20 cellular contexts compared by ENCODE assay signal in the genomic region with DNA sequence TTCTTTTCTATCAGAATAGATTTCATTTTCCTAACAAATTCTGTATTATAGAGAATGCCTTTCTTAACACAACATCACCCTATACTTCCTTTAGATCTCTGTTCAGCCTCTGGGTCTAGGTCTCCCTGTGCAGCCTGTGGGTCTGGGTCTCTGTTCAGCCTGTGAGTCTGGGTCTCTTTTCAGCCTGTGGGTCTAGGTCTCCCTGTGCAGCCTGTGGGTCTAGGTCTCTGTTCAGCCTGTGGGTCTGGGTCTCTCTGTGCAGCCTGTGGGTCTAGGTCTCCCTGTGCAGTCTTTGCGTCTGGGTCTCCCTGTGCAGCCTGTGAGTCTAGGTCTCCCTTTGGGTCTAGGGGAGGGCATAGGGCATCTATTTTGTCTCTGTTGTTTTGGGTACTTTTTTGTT.
"Had no signal": no experiment of that assay in that cellular context is flagged by ENCODE, and none has a peak within 500 bp of the region (broad histone marks: within the 10 kb centered on the region; RNA-seq: fewer than 3 reads in every experiment).

No MANE protein-coding gene starts in this region.

- DNase-seq: activated CD4-positive, alpha-beta T cell treated with anti-CD3 and anti-CD28 coated beads, Interleukin-2, amount 50 U/mL, for 4 hours; activated effector memory CD4-positive, alpha-beta T cell treated with anti-CD3 and anti-CD28 coated beads, Interleukin-2, amount 50 U/mL, for 16 hours; activated naive CD4-positive, alpha-beta T cell treated with anti-CD3 and anti-CD28 coated beads, Interleukin-2, amount 10 ng/mL, durations not matched to agents 7 days and 5 days; activated naive CD8-positive, alpha-beta T cell treated with anti-CD3 and anti-CD28 coated beads, Interleukin-2, amount 50 U/mL, for 24 hours; anterior cingulate cortex; endodermal cell; hippocampal formation; kidney glomerular epithelial cell; pancreas; stimulated activated CD4-positive, alpha-beta T cell treated with anti-CD3 and anti-CD28 coated beads, Interleukin-1b, Interleukin-23, amount 100 ng/mL, for 48 hours; T1000; transverse colon; uterus had no signal

- H3K4me3 ChIP-seq: coronary artery, pancreas, right lobe of liver, skin epidermis, transverse colon, uterus had no signal

- H3K27ac Mint-ChIP-seq: activated naive CD8-positive, alpha-beta T cell treated with anti-CD3 and anti-CD28 coated beads, Interleukin-2, amount 50 U/mL, for 24 hours; memory B cell; natural killer cell treated with Interleukin-12 subunit alpha and Interleukin-12 subunit beta and Interleukin-15 and Interleukin-18, amount 100 ng/mL, for 72 hours had no signal

- H3K9me3 Mint-ChIP-seq: activated naive CD4-positive, alpha-beta T cell treated with anti-CD3 and anti-CD28 coated beads, Interleukin-2, amount 10 ng/mL, durations not matched to agents 7 days and 5 days; activated naive CD8-positive, alpha-beta T cell treated with anti-CD3 and anti-CD28 coated beads, Interleukin-2, amount 50 U/mL, for 24 hours; endodermal cell; natural killer cell treated with Interleukin-12 subunit alpha and Interleukin-12 subunit beta and Interleukin-15 and Interleukin-18, amount 100 ng/mL, for 72 hours; WTC11 had no signal

- H3K4me3 Mint-ChIP-seq: activated naive CD4-positive, alpha-beta T cell treated with anti-CD3 and anti-CD28 coated beads, Interleukin-2, amount 10 ng/mL, durations not matched to agents 7 days and 5 days; activated naive CD8-positive, alpha-beta T cell treated with anti-CD3 and anti-CD28 coated beads, Interleukin-2, amount 50 U/mL, for 24 hours; endodermal cell; memory B cell; natural killer cell treated with Interleukin-12 subunit alpha and Interleukin-12 subunit beta and Interleukin-15 and Interleukin-18, amount 100 ng/mL, for 72 hours; WTC11 had no signal

- H3K4me1 Mint-ChIP-seq: activated naive CD4-positive, alpha-beta T cell treated with anti-CD3 and anti-CD28 coated beads, Interleukin-2, amount 10 ng/mL, durations not matched to agents 7 days and 5 days; activated naive CD8-positive, alpha-beta T cell treated with anti-CD3 and anti-CD28 coated beads, Interleukin-2, amount 50 U/mL, for 24 hours; endodermal cell; memory B cell; WTC11 had no signal

- H3K27ac ChIP-seq: coronary artery, neutrophil, pancreas, right lobe of liver, skin epidermis, transverse colon, uterus had no signal

- H3K9me3 ChIP-seq: neutrophil, pancreas, right lobe of liver, transverse colon, uterus had no signal

- ATAC-seq: activated naive CD8-positive, alpha-beta T cell treated with anti-CD3 and anti-CD28 coated beads, Interleukin-2, amount 50 U/mL, for 24 hours; pancreas; right lobe of liver; WTC11 had no signal

- H3K27me3 ChIP-seq: neutrophil, pancreas, right lobe of liver, transverse colon, uterus had no signal

- H3K27me3 Mint-ChIP-seq: activated naive CD4-positive, alpha-beta T cell treated with anti-CD3 and anti-CD28 coated beads, Interleukin-2, amount 10 ng/mL, durations not matched to agents 7 days and 5 days; activated naive CD8-positive, alpha-beta T cell treated with anti-CD3 and anti-CD28 coated beads, Interleukin-2, amount 50 U/mL, for 24 hours; memory B cell; natural killer cell treated with Interleukin-12 subunit alpha and Interleukin-12 subunit beta and Interleukin-15 and Interleukin-18, amount 100 ng/mL, for 72 hours had no signal

- H3K4me1 ChIP-seq: pancreas, transverse colon, uterus had no signal
